2 cellular contexts compared by ENCODE assay signal in genomic region chr4:24013666-24014422, GRCh38.
A peak's percentile ranks its signal among the peaks of the same experiment; 100 is the strongest.
TF ChIP-seq lines count a peak whose summit lies in the region.

No MANE protein-coding gene starts in this region.

TF ChIP-seq in liver, 16 proteins besides CTCF, POLR2A, EP300 and RAD21:
- TF ChIP-seq RXRA (IDR thresholded peaks at IDR 0.05) (peak in 1 of 2 donors; percentile 56), EGR1 (IDR thresholded peaks at IDR 0.05; ENCODE audit: low read depth in 2 of 2) (no peak), HNF4G (IDR thresholded peaks at IDR 0.05) (no peak), HNF4A (conservative IDR thresholded peaks at IDR 0.05) (peak; percentile 41 to 46)

TF ChIP-seq in HepG2, 621 proteins besides CTCF, POLR2A, EP300 and RAD21:
- no peak for TF ChIP-seq MTA1 (CRISPR knock-in tag; IDR thresholded peaks at IDR 0.05; ENCODE audit: borderline replicate concordance)
- TF ChIP-seq ZNF501 (CRISPR knock-in tag; IDR thresholded peaks at IDR 0.05), result no peak
- no peak for TF ChIP-seq ATM (IDR thresholded peaks at IDR 0.05; ENCODE audit: borderline replicate concordance)
- TF ChIP-seq ARNT (IDR thresholded peaks at IDR 0.05), result no peak
- TF ChIP-seq FOXA1 (IDR thresholded peaks at IDR 0.05), result no peak
- no peak for TF ChIP-seq FOXA1 (CRISPR knock-in tag; IDR thresholded peaks at IDR 0.05)
- TF ChIP-seq ZNF432 (CRISPR knock-in tag; IDR thresholded peaks at IDR 0.05; ENCODE audit: borderline replicate concordance), result no peak
- TF ChIP-seq ZNF850 (CRISPR knock-in tag; conservative IDR thresholded peaks at IDR 0.05), result no peak
- TF ChIP-seq NR2F1 (CRISPR knock-in tag; IDR thresholded peaks at IDR 0.05), result no peak
- no peak for TF ChIP-seq NFIB (CRISPR knock-in tag; IDR thresholded peaks at IDR 0.05; ENCODE audit: borderline replicate concordance)
- TF ChIP-seq YEATS2 (CRISPR knock-in tag; IDR thresholded peaks at IDR 0.05; ENCODE audit: borderline replicate concordance), result no peak
- TF ChIP-seq ZFY (CRISPR knock-in tag; IDR thresholded peaks at IDR 0.05), result no peak
- TF ChIP-seq ZNF792 (CRISPR knock-in tag; IDR thresholded peaks at IDR 0.05), result no peak
- no peak for TF ChIP-seq SIX4 (CRISPR knock-in tag; IDR thresholded peaks at IDR 0.05)
- no peak for TF ChIP-seq KLF6 (CRISPR knock-in tag; IDR thresholded peaks at IDR 0.05)
- TF ChIP-seq ZNF687 (CRISPR knock-in tag; IDR thresholded peaks at IDR 0.05), result no peak
- TF ChIP-seq ZBTB33 (CRISPR knock-in tag; IDR thresholded peaks at IDR 0.05), result no peak
- no peak for TF ChIP-seq POGK (CRISPR knock-in tag; conservative IDR thresholded peaks at IDR 0.05)
- TF ChIP-seq KDM1A (CRISPR knock-in tag; IDR thresholded peaks at IDR 0.05), result no peak
- no peak for TF ChIP-seq ZMAT3 (CRISPR knock-in tag; conservative IDR thresholded peaks at IDR 0.05)
- TF ChIP-seq MED1 (CRISPR knock-in tag; IDR thresholded peaks at IDR 0.05), result no peak
